Comparison of ENCODE assay signal across 18 cellular contexts in genomic region chr9:9751996-9752395, GRCh38.
DNase-seq lines count a peak whose midpoint lies in the region; ATAC-seq, FAIRE-seq and TF ChIP-seq lines count a peak whose summit lies in the region.
"Had no signal": no experiment of that assay in that cellular context is flagged by ENCODE, and none has a peak within 500 bp of the region (broad histone marks: within the 10 kb centered on the region; RNA-seq: fewer than 3 reads in every experiment).

No MANE protein-coding gene starts in this region.

- no peak overlapping the region for H2AFZ ChIP-seq in mesenchymal stem cell (ENCODE audit: low read depth, low read length)

- TF ChIP-seq CTCF in D721Med (IDR thresholded peaks at IDR 0.05; ENCODE audit: insufficient read depth, missing control alignments) (no peak), gastroesophageal sphincter (IDR thresholded peaks at IDR 0.05) (no peak), prostate gland (IDR thresholded peaks at IDR 0.05) (no peak)

- no peak overlapping the region for H2AK5ac ChIP-seq in mesenchymal stem cell (ENCODE audit: low read length, severe bottlenecking)

- H3K4me3 ChIP-seq in gastroesophageal sphincter (no peak overlapping the region), prostate gland (no peak overlapping the region), mesenchymal stem cell (ENCODE audit: insufficient read depth in 1 of 2, low read depth in 1 of 2, low read length in 2 of 2) (no peak overlapping the region)

- TF ChIP-seq POLR2A in gastroesophageal sphincter (IDR thresholded peaks at IDR 0.05), result no peak
- no peak for TF ChIP-seq POLR2A in prostate gland (IDR thresholded peaks at IDR 0.05)
- TF ChIP-seq POLR2A in GM12892 (IDR thresholded peaks at IDR 0.05; ENCODE audit: low read depth, low read length), result no peak

- H4K91ac ChIP-seq in mesenchymal stem cell (ENCODE audit: low read length), result no peak overlapping the region

- no peak for TF ChIP-seq EP300 in gastroesophageal sphincter (IDR thresholded peaks at IDR 0.05)

- no peak overlapping the region for H2BK12ac ChIP-seq in mesenchymal stem cell (ENCODE audit: low read length in 2 of 2)

- no peak overlapping the region for H2BK120ac ChIP-seq in mesenchymal stem cell (ENCODE audit: low read depth, low read length)

- no peak overlapping the region for H3K4ac ChIP-seq in mesenchymal stem cell (ENCODE audit: low read depth in 1 of 2, low read length in 2 of 2)

- WGBS in gastroesophageal sphincter (ENCODE audit: low coverage in 1 of 2), 2 donors, result 40 to 48% methylated on average over 4 of the region's 4 CpGs
- 68% methylated on average over 4 of the region's 4 CpGs for WGBS in prostate gland
- WGBS in mesenchymal stem cell, result 94% methylated on average over 3 of the region's 4 CpGs

- H3K9me3 ChIP-seq in gastroesophageal sphincter (no peaks in the 10 kb centered on the region), prostate gland (no peaks in the 10 kb centered on the region), mesenchymal stem cell (ENCODE audit: control insufficient read depth, low read length) (no peaks in the 10 kb centered on the region)
- H3K9me3 ChIP-seq: BE2C had no signal

- H3K27me3 ChIP-seq in gastroesophageal sphincter (no peaks in the 10 kb centered on the region), prostate gland (replicated peaks; ENCODE audit: insufficient read depth) (no peaks in the 10 kb centered on the region), mesenchymal stem cell (ENCODE audit: control insufficient read depth in 1 of 2, insufficient read depth in 1 of 2, low read length in 2 of 2) (no peaks in the 10 kb centered on the region)
- H3K27me3 ChIP-seq: BE2C had no signal

- H3K18ac ChIP-seq in mesenchymal stem cell (ENCODE audit: low read depth in 1 of 2, low read length in 2 of 2), result no peak overlapping the region

- H3K27ac ChIP-seq in gastroesophageal sphincter (peak overlapping the region; percentile 41 to 98 (median 74)), prostate gland (peak overlapping the region; percentile 1 to 2), mesenchymal stem cell (ENCODE audit: low read length, poor library complexity, severe bottlenecking) (no peak overlapping the region)
- H3K27ac ChIP-seq: KMS-11 had no signal

- no peak overlapping the region for H3K14ac ChIP-seq in mesenchymal stem cell (ENCODE audit: low read length in 2 of 2)

- DNase-seq in D721Med (ENCODE audit: insufficient read length, low spot score) (no peak), NCI-H82 (lab: John Stamatoyannopoulos, UW) (peak; percentile 85), prostate gland (ENCODE audit: low spot score) (no peak), mesenchymal stem cell (no peak), GM12892 (ENCODE audit: insufficient read length) (no peak), NCI-H526 (lab: John Stamatoyannopoulos, UW) (no peak)
- DNase-seq: BE2C; C1 segment of cervical spinal cord; CD4-positive, CD25-positive, alpha-beta regulatory T cell; CD8-positive, alpha-beta memory T cell; COR-L47; DMS79 treated with DMSO at 0.1 percent for 48 hours; GF-D8; H9 had no signal

- ATAC-seq in gastroesophageal sphincter, result no peak
- no peak for ATAC-seq in HG03139 (IDR thresholded peaks at IDR 0.05; ENCODE audit: unreplicated experiment)

- H3K9ac ChIP-seq in mesenchymal stem cell (ENCODE audit: low read length), result no peak overlapping the region
- H3K9ac ChIP-seq: KMS-11 had no signal

- H3K23ac ChIP-seq in mesenchymal stem cell (ENCODE audit: low read length in 2 of 2), result no peak overlapping the region

- no peak overlapping the region for H2BK5ac ChIP-seq in mesenchymal stem cell (ENCODE audit: low read depth, low read length, poor library complexity, severe bottlenecking)

- peaks cover 0 to 68% (median 19%) of the 10 kb centered on the region in 3 donors for H3K4me1 ChIP-seq in gastroesophageal sphincter
- no peaks in the 10 kb centered on the region for H3K4me1 ChIP-seq in prostate gland (replicated peaks)
- H3K4me1 ChIP-seq in mesenchymal stem cell (ENCODE audit: control insufficient read depth, insufficient read depth, low read depth, low read length), result peaks cover 3% of the 10 kb centered on the region
- H3K4me1 ChIP-seq: BE2C had no signal

- no peak overlapping the region for H4K8ac ChIP-seq in mesenchymal stem cell (ENCODE audit: low read length)

- no peak overlapping the region for H2BK15ac ChIP-seq in mesenchymal stem cell (ENCODE audit: low read depth, poor library complexity, severe bottlenecking)

- FAIRE-seq in D721Med (lab: Jason Lieb, UNC) (peak; percentile 97), GM12892 (lab: Jason Lieb, UNC) (no peak)
- FAIRE-seq: H1 had no signal

- no peaks in the 10 kb centered on the region for H3K79me1 ChIP-seq in mesenchymal stem cell (replicated peaks; ENCODE audit: low read length, poor library complexity, severe bottlenecking)

- intact Hi-C loops in prostate gland (cut with DNase I), result no loop called here

- H3K36me3 ChIP-seq in gastroesophageal sphincter (no peaks in the 10 kb centered on the region), prostate gland (no peaks in the 10 kb centered on the region), mesenchymal stem cell (ENCODE audit: control insufficient read depth in 1 of 2, insufficient read depth in 2 of 2, low read depth in 1 of 2, low read length in 2 of 2) (no peaks in the 10 kb centered on the region)
- H3K36me3 ChIP-seq: BE2C had no signal

- no peak overlapping the region for H3K4me2 ChIP-seq in mesenchymal stem cell (ENCODE audit: low read length, poor library complexity, severe bottlenecking)
- H3K4me2 ChIP-seq: KMS-11 had no signal
